ENCODE assay signal across 1 cellular context in the genomic region with DNA sequence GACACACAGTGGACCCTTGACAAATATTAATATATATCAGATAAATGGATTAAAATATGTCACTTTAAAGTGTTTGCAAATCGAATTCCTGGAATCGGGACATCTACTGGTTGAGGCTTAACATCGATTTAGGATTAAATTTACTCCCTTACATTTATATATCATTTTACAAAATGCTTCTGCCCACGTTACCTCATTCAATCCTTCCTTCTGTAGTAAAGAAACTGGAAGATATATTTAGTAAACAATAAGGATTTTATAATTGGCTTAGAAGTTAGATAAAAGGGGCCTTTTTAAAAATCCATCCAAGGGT.
TF ChIP-seq lines count a peak whose summit lies in the region.

No MANE protein-coding gene starts in this region.

TF ChIP-seq in endothelial cell of umbilical vein, 7 proteins besides CTCF, POLR2A, EP300 and RAD21:
- no peak for TF ChIP-seq FOS (IDR thresholded peaks at IDR 0.05; ENCODE audit: borderline replicate concordance, insufficient read depth, low read length)
- TF ChIP-seq JUN (IDR thresholded peaks at IDR 0.05; ENCODE audit: borderline replicate concordance, insufficient read depth, insufficient read length, low read depth) = no peak
- TF ChIP-seq EZH2 (IDR thresholded peaks at IDR 0.05; ENCODE audit: borderline replicate concordance, low read depth, low read length, severe bottlenecking) = no peak
- TF ChIP-seq, protein P1, sequence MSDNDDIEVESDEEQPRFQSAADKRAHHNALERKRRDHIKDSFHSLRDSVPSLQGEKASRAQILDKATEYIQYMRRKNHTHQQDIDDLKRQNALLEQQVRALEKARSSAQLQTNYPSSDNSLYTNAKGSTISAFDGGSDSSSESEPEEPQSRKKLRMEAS (IDR thresholded peaks at IDR 0.05; ENCODE audit: insufficient read depth, insufficient read length) = no peak
- no peak for TF ChIP-seq POLR2AphosphoS5 (IDR thresholded peaks at IDR 0.05; ENCODE audit: insufficient read depth, low read depth, low read length)
- TF ChIP-seq MYC (IDR thresholded peaks at IDR 0.05; ENCODE audit: low read depth, low read length) = no peak
